9 cellular contexts compared by ENCODE assay signal in genomic region chr9:78213696-78214095, GRCh38. TPM values are rescaled to one million over a fixed set of nuclear protein-coding genes. Genes with fewer than 3 reads are reported as not detected.
DNase-seq lines count a peak whose midpoint lies in the region; ATAC-seq and TF ChIP-seq lines count a peak whose summit lies in the region.
"Had no signal": no experiment of that assay in that cellular context is flagged by ENCODE, and none has a peak within 500 bp of the region (broad histone marks: within the 10 kb centered on the region; RNA-seq: fewer than 3 reads in every experiment).

No MANE protein-coding gene starts in this region.

- CTCF ChIA-PET in activated CD8-positive, alpha-beta T cell treated with anti-CD3 and anti-CD28 coated beads, Interleukin-2, amount 10 ng/mL, durations not matched to agents 7 days and 5 days (lab: Charles Lee): interaction anchor here (1.5 to 3.5 kb wide), 4 partner anchors 24 to 372 kb away, joined by 5 to 19 read pairs (median 10); no protein-coding TSS in a partner anchor
- CTCF ChIA-PET in activated CD4-positive, alpha-beta memory T cell treated with anti-CD3 and anti-CD28 coated beads, Interleukin-2, amount 10 ng/mL, durations not matched to agents 7 days and 5 days (lab: Charles Lee): interaction anchor here (0.8 to 2.7 kb wide), 3 partner anchors 13 to 236 kb away, joined by 3 to 11 read pairs (median 4); no protein-coding TSS in a partner anchor

- no peak overlapping the region for H3K9ac ChIP-seq in liver (ENCODE audit: low read depth in 1 of 2, low read length in 2 of 2)

- POLR2A ChIA-PET in activated CD8-positive, alpha-beta T cell treated with anti-CD3 and anti-CD28 coated beads, Interleukin-2, amount 10 ng/mL, durations not matched to agents 7 days and 5 days (lab: Charles Lee): no interaction called here
- POLR2A ChIA-PET in activated CD4-positive, alpha-beta memory T cell treated with anti-CD3 and anti-CD28 coated beads, Interleukin-2, amount 10 ng/mL, durations not matched to agents 7 days and 5 days (lab: Charles Lee): interaction anchor here (1.5 kb wide), 1 partner anchor 12 kb away, joined by 4 read pairs; no protein-coding TSS in a partner anchor

- 30% methylated on average over 4 of the region's 4 CpGs for WGBS in liver

- H3K27ac ChIP-seq in liver (ENCODE audit: low read depth in 1 of 2, low read length in 2 of 2): no peak overlapping the region

- no peaks in the 10 kb centered on the region for H3K9me3 ChIP-seq in liver (ENCODE audit: control insufficient read depth in 4 of 4, low read length in 3 of 4)

- H3K36me3 ChIP-seq in liver (ENCODE audit: control insufficient read depth in 4 of 4, insufficient read depth in 3 of 4, low read depth in 1 of 4, low read length in 3 of 4): no peaks in the 10 kb centered on the region

- H3K36me3 Mint-ChIP-seq in activated CD8-positive, alpha-beta T cell treated with anti-CD3 and anti-CD28 coated beads, Interleukin-2, amount 10 ng/mL, durations not matched to agents 7 days and 5 days (ENCODE audit: low read depth): no peaks in the 10 kb centered on the region
- no peaks in the 10 kb centered on the region for H3K36me3 Mint-ChIP-seq in activated CD4-positive, alpha-beta memory T cell treated with anti-CD3 and anti-CD28 coated beads, Interleukin-2, amount 10 ng/mL, durations not matched to agents 7 days and 5 days (ENCODE audit: low read depth)
- H3K36me3 Mint-ChIP-seq: IgD-negative memory B cell had no signal

- no peaks in the 10 kb centered on the region for H3K27me3 ChIP-seq in liver (ENCODE audit: control insufficient read depth in 4 of 4, insufficient read depth in 4 of 4, low read length in 3 of 4)

- no peak overlapping the region for H3K4me3 Mint-ChIP-seq in activated CD8-positive, alpha-beta T cell treated with anti-CD3 and anti-CD28 coated beads, Interleukin-2, amount 10 ng/mL, durations not matched to agents 7 days and 5 days
- H3K4me3 Mint-ChIP-seq in activated CD4-positive, alpha-beta memory T cell treated with anti-CD3 and anti-CD28 coated beads, Interleukin-2, amount 10 ng/mL, durations not matched to agents 7 days and 5 days: no peak overlapping the region
- H3K4me3 Mint-ChIP-seq: IgD-negative memory B cell had no signal

- peak; percentile 6 for DNase-seq in DMS153 (lab: John Stamatoyannopoulos, UW)
- no peak for DNase-seq in activated CD8-positive, alpha-beta T cell treated with anti-CD3 and anti-CD28 coated beads, Interleukin-2, amount 10 ng/mL, durations not matched to agents 7 days and 5 days
- no peak for DNase-seq in activated CD4-positive, alpha-beta memory T cell treated with anti-CD3 and anti-CD28 coated beads, Interleukin-2, amount 10 ng/mL, durations not matched to agents 7 days and 5 days
- DNase-seq in stimulated activated CD4-positive, alpha-beta T cell treated with anti-CD3 and anti-CD28 coated beads, Interleukin-2, amount 100 ng/mL, for 48 hours: no peak

- H3K4me1 ChIP-seq in liver (ENCODE audit: control insufficient read depth in 4 of 4, insufficient read depth in 4 of 4, low read length in 3 of 4): no peaks in the 10 kb centered on the region

- H3K4me1 Mint-ChIP-seq in activated CD8-positive, alpha-beta T cell treated with anti-CD3 and anti-CD28 coated beads, Interleukin-2, amount 10 ng/mL, durations not matched to agents 7 days and 5 days (ENCODE audit: low read depth): peaks cover 38% of the 10 kb centered on the region
- peaks cover 30% of the 10 kb centered on the region for H3K4me1 Mint-ChIP-seq in activated CD4-positive, alpha-beta memory T cell treated with anti-CD3 and anti-CD28 coated beads, Interleukin-2, amount 10 ng/mL, durations not matched to agents 7 days and 5 days

- peak; percentile 57 to 70 for TF ChIP-seq RAD21 in liver (IDR thresholded peaks at IDR 0.05)

- H3K4me3 ChIP-seq in liver (ENCODE audit: low read depth in 1 of 3, low read length in 3 of 3): no peak overlapping the region

- H3K27me3 Mint-ChIP-seq in activated CD8-positive, alpha-beta T cell treated with anti-CD3 and anti-CD28 coated beads, Interleukin-2, amount 10 ng/mL, durations not matched to agents 7 days and 5 days (ENCODE audit: low read depth): no peaks in the 10 kb centered on the region
- no peaks in the 10 kb centered on the region for H3K27me3 Mint-ChIP-seq in activated CD4-positive, alpha-beta memory T cell treated with anti-CD3 and anti-CD28 coated beads, Interleukin-2, amount 10 ng/mL, durations not matched to agents 7 days and 5 days

- peak; percentile 44 for ATAC-seq in HG02759 (IDR thresholded peaks at IDR 0.05; ENCODE audit: unreplicated experiment)
- ATAC-seq in activated CD8-positive, alpha-beta T cell treated with anti-CD3 and anti-CD28 coated beads, Interleukin-2, amount 10 ng/mL, durations not matched to agents 7 days and 5 days: peak; percentile 37
- no peak for ATAC-seq in HG02970 (IDR thresholded peaks at IDR 0.05; ENCODE audit: low FRiP score, unreplicated experiment)
- ATAC-seq in HG03565 (IDR thresholded peaks at IDR 0.05; ENCODE audit: unreplicated experiment): no peak

- H3K9me3 Mint-ChIP-seq in activated CD8-positive, alpha-beta T cell treated with anti-CD3 and anti-CD28 coated beads, Interleukin-2, amount 10 ng/mL, durations not matched to agents 7 days and 5 days (ENCODE audit: insufficient read depth): no peaks in the 10 kb centered on the region
- no peaks in the 10 kb centered on the region for H3K9me3 Mint-ChIP-seq in activated CD4-positive, alpha-beta memory T cell treated with anti-CD3 and anti-CD28 coated beads, Interleukin-2, amount 10 ng/mL, durations not matched to agents 7 days and 5 days
- H3K9me3 Mint-ChIP-seq: IgD-negative memory B cell had no signal

- peak; percentile 11 for TF ChIP-seq CTCF in liver (IDR thresholded peaks at IDR 0.05; ENCODE audit: low read depth, low read length, missing input control)

- no peak overlapping the region for H3K27ac Mint-ChIP-seq in activated CD8-positive, alpha-beta T cell treated with anti-CD3 and anti-CD28 coated beads, Interleukin-2, amount 10 ng/mL, durations not matched to agents 7 days and 5 days
- no peak overlapping the region for H3K27ac Mint-ChIP-seq in activated CD4-positive, alpha-beta memory T cell treated with anti-CD3 and anti-CD28 coated beads, Interleukin-2, amount 10 ng/mL, durations not matched to agents 7 days and 5 days
- H3K27ac Mint-ChIP-seq: IgD-negative memory B cell had no signal

TF ChIP-seq in liver, 16 proteins besides CTCF, POLR2A, EP300 and RAD21:
- no peak for TF ChIP-seq FOXA2 (IDR thresholded peaks at IDR 0.05)
- no peak for TF ChIP-seq ATF3 (IDR thresholded peaks at IDR 0.05)
- TF ChIP-seq ZBTB33 (IDR thresholded peaks at IDR 0.05): no peak

RNA-seq across cellular contexts. Expression of gene CEP78, which starts 22.2 kb away (rescaled TPM):
- total RNA-seq in activated CD8-positive, alpha-beta T cell treated with anti-CD3 and anti-CD28 coated beads, Interleukin-2, amount 10 ng/mL, durations not matched to agents 7 days and 5 days: 10 to 100 TPM; 59.1 to 62.1 TPM
- total RNA-seq in liver: 10 to 100 TPM in 1 of 2 donors, 1 to 10 TPM in 1; 8.9 to 12.0 TPM
- polyA plus RNA-seq in liver: 1 to 10 TPM; 2.6 to 3.9 TPM
- total RNA-seq in activated CD4-positive, alpha-beta memory T cell treated with anti-CD3 and anti-CD28 coated beads, Interleukin-2, amount 10 ng/mL, durations not matched to agents 7 days and 5 days: 10 to 100 TPM; 41.8 to 44.3 TPM

Comparison
In these comparisons a context has a peak if more than half of its experiments do, and no peak if none do; other contexts are left out.
1. ATAC-seq: peak in HG02759 (single experiment) and activated CD8-positive, alpha-beta T cell treated with anti-CD3 and anti-CD28 coated beads, Interleukin-2, amount 10 ng/mL, durations not matched to agents 7 days and 5 days (single experiment); none in HG02970 (single experiment) and HG03565 (single experiment).